ENCODE assay signal across 8 cellular contexts in genomic region chr1:67766117-67766978, GRCh38.
DNase-seq lines count a peak whose midpoint lies in the region; ATAC-seq and TF ChIP-seq lines count a peak whose summit lies in the region.

No MANE protein-coding gene starts in this region.

- H3K27ac Mint-ChIP-seq in progenitor cell of endocrine pancreas, result no peak overlapping the region

- no peaks in the 10 kb centered on the region for H3K36me3 Mint-ChIP-seq in progenitor cell of endocrine pancreas (ENCODE audit: insufficient read depth)

- H2AFZ ChIP-seq in PC-3 (ENCODE audit: low read length), result peak overlapping the region; percentile 77

- DNase-seq in NCI-H2081 (lab: John Stamatoyannopoulos, UW) (peak; percentile 55 to 76), NCI-H2081 treated with DMSO at 0.1 percent for 48 hours (lab: John Stamatoyannopoulos, UW) (no peak), PC-3 (peak; percentile 62), adipocyte (ENCODE audit: low read depth) (peak; percentile 83), right atrium auricular region (ENCODE audit: low spot score) (peak; percentile 70), progenitor cell of endocrine pancreas (ENCODE audit: low spot score, unreplicated experiment) (peak; percentile 37)

- POLR2A ChIA-PET in PC-3 (lab: Charles Lee; ENCODE audit: unreplicated experiment), result interaction anchor here (0.5 to 0.6 kb wide), 3 partner anchors 16 to 210 kb away, joined by 10 to 21 read pairs (median 11); partner anchors contain the start of gene GADD45A

- peaks cover 12% of the 10 kb centered on the region for H3K4me1 Mint-ChIP-seq in progenitor cell of endocrine pancreas (ENCODE audit: low read depth)

- H3K9me3 ChIP-seq in PC-3 (ENCODE audit: low read length) (no peaks in the 10 kb centered on the region), adipocyte (ENCODE audit: control insufficient read depth, low read length) (no peaks in the 10 kb centered on the region), right atrium auricular region (no peaks in the 10 kb centered on the region)

- no peaks in the 10 kb centered on the region for H3F3A ChIP-seq in PC-3 (ENCODE audit: low read length, unreplicated experiment)

- H4K20me1 ChIP-seq in PC-3 (ENCODE audit: low read length), result no peaks in the 10 kb centered on the region

- H3K27me3 Mint-ChIP-seq in progenitor cell of endocrine pancreas, result peaks cover 5% of the 10 kb centered on the region

- intact Hi-C loops in PC-3 (cut with micrococcal nuclease), result loop anchor here (1.0 to 10.0 kb wide), 5 partner anchors 66 to 345 kb away; no protein-coding TSS in a partner anchor

- no peaks in the 10 kb centered on the region for H3K9me3 Mint-ChIP-seq in progenitor cell of endocrine pancreas (ENCODE audit: low read depth)

- no peaks in the 10 kb centered on the region for H3K36me3 ChIP-seq in PC-3 (ENCODE audit: low read depth, low read length)
- peaks cover 23% of the 10 kb centered on the region for H3K36me3 ChIP-seq in adipocyte (ENCODE audit: control insufficient read depth, insufficient read depth, low read length, severe bottlenecking)
- H3K36me3 ChIP-seq in right atrium auricular region, result no peaks in the 10 kb centered on the region

- BruUV-seq in PC-3 (replicated peaks; lab: Mats Ljungman, UMichigan), result no TSS peak

- H3K27ac ChIP-seq in PC-3 (ENCODE audit: low read length) (peak overlapping the region; percentile 33), right atrium auricular region (no peak overlapping the region)

- H3K9ac ChIP-seq in PC-3 (ENCODE audit: low read length) (no peak overlapping the region), adipocyte (ENCODE audit: low read length) (peak overlapping the region; percentile 70)

- CTCF ChIA-PET in PC-3 (lab: Charles Lee), result interaction anchor here (0.6 to 1.9 kb wide), 16 partner anchors 25 to 825 kb away, joined by 3 to 25 read pairs (median 5); no protein-coding TSS in a partner anchor

- H3K79me2 ChIP-seq in PC-3 (ENCODE audit: low read length), result peaks cover 11% of the 10 kb centered on the region

- H3K4me3 ChIP-seq in PC-3 (ENCODE audit: low read length) (peak overlapping the region; percentile 54), adipocyte (ENCODE audit: low read length) (peak overlapping the region; percentile 62), right atrium auricular region (peak overlapping the region in 1 of 2 donors; percentile 33)

- no peaks in the 10 kb centered on the region for H3K9me2 ChIP-seq in PC-3 (replicated peaks; ENCODE audit: low read length)

- peak overlapping the region; percentile 84 for H3K4me2 ChIP-seq in PC-3 (ENCODE audit: low read length)

- peak; percentile 92 for TF ChIP-seq CTCF in PC-3 (conservative IDR thresholded peaks at IDR 0.05; ENCODE audit: low read depth, low read length)
- TF ChIP-seq CTCF in right atrium auricular region (IDR thresholded peaks at IDR 0.05), result peak; percentile 76 to 85
- TF ChIP-seq CTCF in progenitor cell of endocrine pancreas (IDR thresholded peaks at IDR 0.05; ENCODE audit: unreplicated experiment), result peak; percentile 72

- peak overlapping the region; percentile 51 for H3K4me3 Mint-ChIP-seq in progenitor cell of endocrine pancreas (ENCODE audit: low read depth)

- H3K4me1 ChIP-seq in PC-3 (ENCODE audit: insufficient read depth, low read length) (peaks cover 34% of the 10 kb centered on the region), adipocyte (ENCODE audit: control insufficient read depth, insufficient read depth, low read length) (peaks cover 34% of the 10 kb centered on the region), right atrium auricular region (no peaks in the 10 kb centered on the region)

- H3K27me3 ChIP-seq in PC-3 (ENCODE audit: low read length), result no peaks in the 10 kb centered on the region
- no peaks in the 10 kb centered on the region for H3K27me3 ChIP-seq in adipocyte (replicated peaks; ENCODE audit: control insufficient read depth, insufficient read depth, low read length)
- no peaks in the 10 kb centered on the region for H3K27me3 ChIP-seq in right atrium auricular region

- ATAC-seq in HG03354 (IDR thresholded peaks at IDR 0.05; ENCODE audit: poor library complexity, severe bottlenecking, unreplicated experiment) (peak; percentile 66), PC-3 (peak; percentile 59), HG02571 (IDR thresholded peaks at IDR 0.05; ENCODE audit: unreplicated experiment) (no peak)
